ENCODE assay signal across 35 cellular contexts in the genomic region with DNA sequence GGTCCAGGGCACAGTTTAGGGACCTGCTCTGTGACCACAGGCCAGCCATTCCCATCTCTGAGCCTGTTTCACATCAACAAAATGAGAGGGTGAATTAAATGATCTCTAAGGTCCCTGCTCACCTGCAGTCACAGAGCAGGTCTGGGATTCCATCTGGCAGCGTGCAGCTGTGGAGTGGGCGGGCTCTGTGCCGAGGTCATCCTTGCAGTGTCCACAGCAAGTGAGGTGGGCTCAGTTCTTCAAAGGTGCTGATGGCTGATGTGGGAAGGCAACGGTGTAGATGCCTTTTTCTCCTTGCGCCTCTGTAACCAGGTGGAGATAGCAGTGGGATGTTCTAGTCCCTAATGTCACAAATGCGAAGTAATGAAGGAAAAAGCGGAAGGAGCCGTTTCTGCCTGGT. TPM values are rescaled to one million over a fixed set of nuclear protein-coding genes. Genes with fewer than 3 reads are reported as not detected.
"Had no signal": no experiment of that assay in that cellular context is flagged by ENCODE, and none has a peak within 500 bp of the region (broad histone marks: within the 10 kb centered on the region; RNA-seq: fewer than 3 reads in every experiment).

No MANE protein-coding gene starts in this region.

- FAIRE-seq: bronchial epithelial cell had no signal

- H3K4me1 ChIP-seq: SJSA1 had no signal

- ATAC-seq: activated CD8-positive, alpha-beta memory T cell treated with anti-CD3 and anti-CD28 coated beads, Interleukin-2, amount 10 ng/mL, durations not matched to agents 7 days and 5 days; activated naive CD8-positive, alpha-beta T cell treated with anti-CD3 and anti-CD28 coated beads, Interleukin-2, amount 50 U/mL, for 24 hours; Panc1; SK-N-SH treated with all-trans-retinoic acid at 6 μM for 48 hours; T-cell had no signal

- H3K36me3 ChIP-seq: SJSA1 had no signal

- H3K4me3 ChIP-seq: SJSA1 had no signal

- H3K27ac ChIP-seq: KMS-11, RWPE1, SJSA1, VCaP had no signal

- H3K9ac ChIP-seq: KMS-11 had no signal

- DNase-seq: activated B cell treated with CpG ODN at 0.5 μM for 24 hours; activated CD4-positive, alpha-beta memory T cell treated with anti-CD3 and anti-CD28 coated beads, Interleukin-2, amount 10 ng/mL, durations not matched to agents 7 days and 5 days; activated CD4-positive, alpha-beta T cell treated with anti-CD3 and anti-CD28 coated beads for 1 hour; activated CD4-positive, alpha-beta T cell treated with anti-CD3 and anti-CD28 coated beads for 48 hours; activated CD8-positive, alpha-beta memory T cell treated with anti-CD3 and anti-CD28 coated beads for 24 hours; activated CD8-positive, alpha-beta memory T cell treated with anti-CD3 and anti-CD28 coated beads, Interleukin-2, amount 10 ng/mL, durations not matched to agents 7 days and 5 days; activated CD8-positive, alpha-beta memory T cell treated with anti-CD3 and anti-CD28 coated beads, Interleukin-2, amount 50 U/mL, for 48 hours; activated effector memory CD4-positive, alpha-beta T cell treated with Interleukin-2 at 50 U/mL for 16 hours; activated naive CD4-positive, alpha-beta T cell treated with anti-CD3 and anti-CD28 coated beads, Interleukin-2, amount 10 ng/mL, durations not matched to agents 7 days and 5 days; activated naive CD8-positive, alpha-beta T cell treated with anti-CD3 and anti-CD28 coated beads, Interleukin-2, amount 50 U/mL, for 24 hours; activated T-cell treated with anti-CD3 and anti-CD28 coated beads, Interleukin-2, amount 50 U/mL, for 48 hours; anterior cingulate cortex; caudate nucleus; cerebellar nuclear complex; MM.1S; MV-4-11; NCI-H1092; NCI-H1436 treated with DMSO at 0.1 percent for 48 hours; NCI-H1694 treated with DMSO at 0.1 percent for 48 hours; NCI-H2029; NCI-H345; NCI-H524 treated with DMSO at 0.1 percent for 48 hours; SHP77 treated with DMSO at 0.1 percent for 48 hours; T-cell; T-helper 2 cell; T-helper 9 cell had no signal

- H3K9me3 ChIP-seq: SJSA1 had no signal

- H3K4me2 ChIP-seq: KMS-11 had no signal

RNA-seq across cellular contexts. Expression of gene OR2V1, which starts 11.9 kb away (rescaled TPM):
- total RNA-seq: activated B cell treated with CpG ODN at 0.5 μM for 24 hours; activated CD4-positive, alpha-beta memory T cell treated with anti-CD3 and anti-CD28 coated beads, Interleukin-2, amount 10 ng/mL, durations not matched to agents 7 days and 5 days; activated CD8-positive, alpha-beta memory T cell treated with anti-CD3 and anti-CD28 coated beads, Interleukin-2, amount 10 ng/mL, durations not matched to agents 7 days and 5 days; bronchial epithelial cell; LHCN-M2; NCI-H460; SJSA1; T-cell had no signal

RNA-seq across cellular contexts. Expression of gene OR2V2, which starts 28.3 kb away (rescaled TPM):
- total RNA-seq: activated B cell treated with CpG ODN at 0.5 μM for 24 hours; activated CD4-positive, alpha-beta memory T cell treated with anti-CD3 and anti-CD28 coated beads, Interleukin-2, amount 10 ng/mL, durations not matched to agents 7 days and 5 days; activated CD8-positive, alpha-beta memory T cell treated with anti-CD3 and anti-CD28 coated beads, Interleukin-2, amount 10 ng/mL, durations not matched to agents 7 days and 5 days; bronchial epithelial cell; LHCN-M2; NCI-H460; SJSA1; T-cell had no signal
